Comparison of ENCODE assay signal across 13 cellular contexts in the genomic region with DNA sequence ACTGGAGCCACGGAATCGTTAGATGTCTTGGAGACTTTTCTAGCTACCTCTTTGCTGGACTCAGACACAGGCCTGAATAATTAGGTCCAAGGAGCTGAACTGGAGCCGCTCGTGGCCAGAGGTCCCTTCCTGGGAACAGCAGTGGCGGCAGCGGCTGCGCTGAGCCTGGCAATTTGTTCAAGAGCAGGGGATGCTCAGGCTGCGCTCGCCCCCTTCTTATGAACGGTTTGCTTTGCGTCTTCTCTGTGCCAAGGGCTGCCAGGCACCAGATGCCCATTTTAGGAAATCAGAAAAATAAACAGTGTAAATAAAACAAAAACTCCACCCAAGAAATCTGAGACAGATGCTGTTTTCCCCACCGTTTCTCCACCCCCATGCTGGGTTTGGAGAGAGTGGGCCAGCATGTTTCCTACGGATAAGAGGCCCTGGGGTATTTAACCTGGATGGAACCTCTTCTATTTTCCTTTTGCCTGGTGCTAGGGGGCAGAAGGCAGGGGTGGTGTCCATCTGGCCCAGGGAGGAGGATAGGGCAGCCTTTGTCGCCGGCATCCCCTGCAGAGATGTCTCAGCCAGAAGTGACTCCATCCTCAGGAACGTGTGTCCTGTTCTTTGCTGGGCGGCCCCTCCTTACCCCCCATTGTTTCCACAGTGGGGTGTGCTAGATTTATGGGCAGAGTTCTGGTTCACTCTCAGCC.
DNase-seq lines count a peak whose midpoint lies in the region; ATAC-seq and TF ChIP-seq lines count a peak whose summit lies in the region.
"Had no signal": no experiment of that assay in that cellular context is flagged by ENCODE, and none has a peak within 500 bp of the region (broad histone marks: within the 10 kb centered on the region; RNA-seq: fewer than 3 reads in every experiment).

No MANE protein-coding gene starts in this region.

- TF ChIP-seq CTCF in type B pancreatic cell (conservative IDR thresholded peaks at IDR 0.05) = no peak

- peaks cover 57% of the 10 kb centered on the region for H3K4me1 Mint-ChIP-seq in dendritic cell treated with granulocyte-macrophage colony-stimulating factor and Interleukin-4, amounts not matched to agents 40 ng/mL and 50 ng/mL, for 4 days (ENCODE audit: low read depth)
- H3K4me1 Mint-ChIP-seq in type B pancreatic cell (ENCODE audit: unreplicated experiment) = peaks cover 22% of the 10 kb centered on the region
- H3K4me1 Mint-ChIP-seq: activated CD8-positive, alpha-beta memory T cell treated with anti-CD3 and anti-CD28 coated beads, Interleukin-2, amount 10 ng/mL, durations not matched to agents 7 days and 5 days; activated naive CD8-positive, alpha-beta T cell treated with anti-CD3 and anti-CD28 coated beads, Interleukin-2, amount 10 ng/mL, durations not matched to agents 7 days and 5 days had no signal

- peaks cover 45% of the 10 kb centered on the region for H3K36me3 Mint-ChIP-seq in dendritic cell treated with granulocyte-macrophage colony-stimulating factor and Interleukin-4, amounts not matched to agents 40 ng/mL and 50 ng/mL, for 4 days (ENCODE audit: low read depth)
- no peaks in the 10 kb centered on the region for H3K36me3 Mint-ChIP-seq in type B pancreatic cell
- H3K36me3 Mint-ChIP-seq: activated CD8-positive, alpha-beta memory T cell treated with anti-CD3 and anti-CD28 coated beads, Interleukin-2, amount 10 ng/mL, durations not matched to agents 7 days and 5 days; activated naive CD8-positive, alpha-beta T cell treated with anti-CD3 and anti-CD28 coated beads, Interleukin-2, amount 10 ng/mL, durations not matched to agents 7 days and 5 days had no signal

- no peaks in the 10 kb centered on the region for H3K9me3 Mint-ChIP-seq in dendritic cell treated with granulocyte-macrophage colony-stimulating factor and Interleukin-4, amounts not matched to agents 40 ng/mL and 50 ng/mL, for 4 days
- no peaks in the 10 kb centered on the region for H3K9me3 Mint-ChIP-seq in type B pancreatic cell
- H3K9me3 Mint-ChIP-seq: activated naive CD8-positive, alpha-beta T cell treated with anti-CD3 and anti-CD28 coated beads, Interleukin-2, amount 10 ng/mL, durations not matched to agents 7 days and 5 days had no signal

- peaks cover 2% of the 10 kb centered on the region for H3K27me3 Mint-ChIP-seq in dendritic cell treated with granulocyte-macrophage colony-stimulating factor and Interleukin-4, amounts not matched to agents 40 ng/mL and 50 ng/mL, for 4 days
- no peaks in the 10 kb centered on the region for H3K27me3 Mint-ChIP-seq in type B pancreatic cell

- peak; percentile 6 for DNase-seq in NCI-H1105 treated with DMSO at 0.1 percent for 48 hours (lab: John Stamatoyannopoulos, UW)
- no peak for DNase-seq in NCI-H1105 (lab: John Stamatoyannopoulos, UW)
- DNase-seq in NCI-H446 treated with DMSO at 0.1 percent for 48 hours (lab: John Stamatoyannopoulos, UW) = peak; percentile 91
- no peak for DNase-seq in type B pancreatic cell (ENCODE audit: extremely low spot score, unreplicated experiment)
- no peak for DNase-seq in stimulated activated naive CD8-positive, alpha-beta T cell treated with anti-CD3 and anti-CD28 coated beads, Interleukin-15, Interleukin-2, amounts not matched to agents 100 U/mL and 50 U/mL, for 24 hours
- DNase-seq in NK-92 treated with Interleukin-12 subunit alpha and Interleukin-12 subunit beta, amount 100 ng/mL, for 24 hours (lab: John Stamatoyannopoulos, UW) = no peak
- DNase-seq: activated CD8-positive, alpha-beta memory T cell treated with anti-CD3 and anti-CD28 coated beads, Interleukin-2, amount 10 ng/mL, durations not matched to agents 7 days and 5 days; activated naive CD8-positive, alpha-beta T cell treated with anti-CD3 and anti-CD28 coated beads, Interleukin-2, amount 10 ng/mL, durations not matched to agents 7 days and 5 days; foreskin melanocyte; spleen; thyroid gland had no signal

- peak overlapping the region; percentile 41 for H3K27ac Mint-ChIP-seq in dendritic cell treated with granulocyte-macrophage colony-stimulating factor and Interleukin-4, amounts not matched to agents 40 ng/mL and 50 ng/mL, for 4 days
- peak overlapping the region; percentile 25 for H3K27ac Mint-ChIP-seq in type B pancreatic cell
- H3K27ac Mint-ChIP-seq: activated CD8-positive, alpha-beta memory T cell treated with anti-CD3 and anti-CD28 coated beads, Interleukin-2, amount 10 ng/mL, durations not matched to agents 7 days and 5 days; activated naive CD8-positive, alpha-beta T cell treated with anti-CD3 and anti-CD28 coated beads, Interleukin-2, amount 10 ng/mL, durations not matched to agents 7 days and 5 days had no signal

- no peak overlapping the region for H3K4me3 Mint-ChIP-seq in dendritic cell treated with granulocyte-macrophage colony-stimulating factor and Interleukin-4, amounts not matched to agents 40 ng/mL and 50 ng/mL, for 4 days
- no peak overlapping the region for H3K4me3 Mint-ChIP-seq in type B pancreatic cell
- H3K4me3 Mint-ChIP-seq: activated CD8-positive, alpha-beta memory T cell treated with anti-CD3 and anti-CD28 coated beads, Interleukin-2, amount 10 ng/mL, durations not matched to agents 7 days and 5 days; activated naive CD8-positive, alpha-beta T cell treated with anti-CD3 and anti-CD28 coated beads, Interleukin-2, amount 10 ng/mL, durations not matched to agents 7 days and 5 days had no signal

- ATAC-seq in stimulated activated naive CD8-positive, alpha-beta T cell treated with anti-CD3 and anti-CD28 coated beads, Interleukin-15, Interleukin-2, amounts not matched to agents 100 U/mL and 50 U/mL, for 24 hours = no peak
- ATAC-seq in HG03045 (IDR thresholded peaks at IDR 0.05; ENCODE audit: unreplicated experiment) = no peak
- ATAC-seq: activated CD8-positive, alpha-beta memory T cell treated with anti-CD3 and anti-CD28 coated beads, Interleukin-2, amount 10 ng/mL, durations not matched to agents 7 days and 5 days had no signal

- intact Hi-C loops in dendritic cell treated with granulocyte-macrophage colony-stimulating factor and Interleukin-4, amounts not matched to agents 40 ng/mL and 50 ng/mL, for 4 days (cut with micrococcal nuclease) = no loop called here

Comparison
In these comparisons a context has a peak if more than half of its experiments do, and no peak if none do; other contexts are left out.
1. DNase-seq: peak in NCI-H1105 treated with DMSO at 0.1 percent for 48 hours (single experiment) and NCI-H446 treated with DMSO at 0.1 percent for 48 hours (single experiment); none in NCI-H1105 (single experiment), type B pancreatic cell (single experiment), stimulated activated naive CD8-positive, alpha-beta T cell treated with anti-CD3 and anti-CD28 coated beads, Interleukin-15, Interleukin-2, amounts not matched to agents 100 U/mL and 50 U/mL, for 24 hours (single experiment) and NK-92 treated with Interleukin-12 subunit alpha and Interleukin-12 subunit beta, amount 100 ng/mL, for 24 hours (single experiment).